Comparison of ENCODE assay signal across 20 cellular contexts in genomic region chr6:124470803-124471202, GRCh38.
"Had no signal": no experiment of that assay in that cellular context is flagged by ENCODE, and none has a peak within 500 bp of the region (broad histone marks: within the 10 kb centered on the region; RNA-seq: fewer than 3 reads in every experiment).

No MANE protein-coding gene starts in this region.

- DNase-seq: activated CD4-positive, alpha-beta T cell treated with anti-CD3 and anti-CD28 coated beads for 36 hours; activated CD4-positive, CD25-positive, alpha-beta regulatory T cell; activated CD8-positive, alpha-beta memory T cell treated with anti-CD3 and anti-CD28 coated beads, Interleukin-2, amount 10 ng/mL, durations not matched to agents 7 days and 5 days; activated CD8-positive, alpha-beta T cell treated with anti-CD3 and anti-CD28 coated beads, Interleukin-2, amount 10 ng/mL, durations not matched to agents 7 days and 5 days; activated naive CD8-positive, alpha-beta T cell treated with anti-CD3 and anti-CD28 coated beads, Interleukin-2, amount 50 U/mL, for 24 hours; activated T-cell treated with anti-CD3 and anti-CD28 coated beads, Interleukin-2, amount 50 U/mL, for 48 hours; effector CD4-positive, alpha-beta T cell; esophagus squamous epithelium; glutamatergic neuron; lower lobe of right lung; mesenchymal stem cell; natural killer cell; occipital lobe; psoas muscle; sigmoid colon; stimulated activated CD4-positive, alpha-beta T cell treated with anti-CD3 and anti-CD28 coated beads, Interleukin-1b, Interleukin-23, amount 100 ng/mL, for 48 hours; stimulated activated CD4-positive, alpha-beta T cell treated with anti-CD3 and anti-CD28 coated beads, Interleukin-4, amount 100 ng/mL, for 4 hours; stimulated activated CD8-positive, alpha-beta memory T cell treated with anti-CD3 and anti-CD28 coated beads, Interleukin-4, amount 100 ng/mL, for 48 hours; stimulated activated naive CD8-positive, alpha-beta T cell treated with anti-CD3 and anti-CD28 coated beads, Interleukin-15, amount 100 ng/mL, for 72 hours; substantia nigra had no signal
